In the genomic region with DNA sequence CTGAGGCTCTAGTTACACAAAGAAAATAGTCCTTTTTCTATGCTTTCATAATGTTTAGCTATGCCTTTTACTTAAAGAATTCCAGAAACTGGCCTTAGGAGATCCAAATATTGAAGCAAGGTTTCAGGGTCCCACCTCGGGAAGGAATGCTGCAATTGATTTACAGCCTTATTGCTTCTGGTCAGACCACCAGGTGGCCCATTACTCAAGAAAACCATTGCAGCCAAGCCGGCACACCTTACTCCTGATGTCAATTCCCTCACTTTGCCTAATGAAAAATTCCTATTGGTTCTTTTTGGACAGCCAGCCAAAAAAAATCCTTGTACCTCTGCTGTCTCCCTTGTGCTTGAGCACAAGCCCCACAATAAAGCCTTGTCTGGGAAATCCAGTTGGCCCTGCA, we compare ENCODE assay signal across 1 cellular context.
TF ChIP-seq lines count a peak whose summit lies in the region.

No MANE protein-coding gene starts in this region.

TF ChIP-seq in H1, 55 proteins besides CTCF, POLR2A, EP300 and RAD21:
- TF ChIP-seq GABPA (IDR thresholded peaks at IDR 0.05; ENCODE audit: borderline replicate concordance, insufficient read depth, low read length) (no peak), BRCA1 (IDR thresholded peaks at IDR 0.05; ENCODE audit: low read depth, low read length) (no peak), SIN3A (conservative IDR thresholded peaks at IDR 0.05 in 1 of 2, IDR thresholded peaks at IDR 0.05 in 1 of 2; ENCODE audit: low read depth in 1 of 2, low read length in 2 of 2) (no peak), BCL11A (IDR thresholded peaks at IDR 0.05; ENCODE audit: low read depth in 2 of 2, low read length in 2 of 2) (no peak), HDAC6 (IDR thresholded peaks at IDR 0.05; ENCODE audit: low read depth, low read length) (no peak), POU5F1 (IDR thresholded peaks at IDR 0.05; ENCODE audit: low read depth, low read length) (no peak), SP4 (IDR thresholded peaks at IDR 0.05; ENCODE audit: low read length) (no peak), SP1 (IDR thresholded peaks at IDR 0.05; ENCODE audit: low read depth, low read length) (no peak), CHD1 (IDR thresholded peaks at IDR 0.05; ENCODE audit: low read depth, low read length) (no peak), RXRA (IDR thresholded peaks at IDR 0.05; ENCODE audit: insufficient read depth, low read depth, low read length) (no peak), CBX8 (IDR thresholded peaks at IDR 0.05; ENCODE audit: borderline replicate concordance, low read depth, low read length) (no peak), ATF3 (IDR thresholded peaks at IDR 0.05; ENCODE audit: insufficient read depth, low read depth, low read length) (no peak), TCF12 (IDR thresholded peaks at IDR 0.05; ENCODE audit: low read depth, low read length) (no peak)
